In the genomic region with DNA sequence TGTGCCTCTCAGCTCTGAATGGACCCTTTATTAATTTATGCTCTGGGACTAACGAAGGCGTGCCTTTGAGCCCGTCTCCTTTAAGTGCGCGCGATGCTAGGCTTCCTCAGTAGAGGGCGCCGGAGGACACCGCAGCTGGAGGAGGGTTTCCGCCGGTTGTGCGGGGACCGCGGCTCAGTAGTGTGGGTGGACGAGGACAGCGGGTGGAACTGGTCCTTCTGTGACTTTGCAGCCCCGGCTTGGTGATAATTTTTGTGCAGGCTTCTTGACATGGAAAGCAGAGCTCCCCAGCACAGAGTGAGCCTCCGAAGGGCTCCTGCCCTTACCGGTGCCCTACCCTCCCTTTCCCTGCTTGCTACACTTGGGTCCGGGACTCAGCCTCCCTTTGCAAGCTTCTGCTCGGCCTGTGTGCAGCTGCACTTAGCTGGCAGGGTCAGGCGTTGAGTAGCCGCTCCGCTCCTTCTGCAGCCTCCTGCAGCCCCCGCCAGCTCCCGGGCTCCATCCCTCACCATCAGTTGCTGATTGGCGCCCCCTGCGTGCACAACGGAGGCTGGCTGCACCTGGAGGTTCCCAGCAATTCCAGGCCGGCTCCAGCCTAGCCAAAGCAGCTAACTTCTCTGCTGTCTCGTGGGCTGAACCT, we compare ENCODE assay signal across 8 cellular contexts. TPM values are rescaled to one million over a fixed set of nuclear protein-coding genes. Genes with fewer than 3 reads are reported as not detected.
DNase-seq lines count a peak whose midpoint lies in the region; ATAC-seq, FAIRE-seq and TF ChIP-seq lines count a peak whose summit lies in the region.

No MANE protein-coding gene starts in this region.

- H4K20me1 ChIP-seq in SU-DHL-6 (ENCODE audit: low read depth, low read length) = no peaks in the 10 kb centered on the region

- no peak for FAIRE-seq in pancreas (lab: Jason Lieb, UNC)

- H3K27me3 ChIP-seq in GM06990 (replicated peaks; ENCODE audit: control insufficient read depth, insufficient read depth, low read length) (no peaks in the 10 kb centered on the region; the same call in 1 of the 2 replicates), MG63 (no peaks in the 10 kb centered on the region), SU-DHL-6 (ENCODE audit: low read length) (no peaks in the 10 kb centered on the region; the same call in 1 of the 2 replicates), pancreas (no peaks in the 10 kb centered on the region), thyroid gland (no peaks in the 10 kb centered on the region)

- H3K9me3 ChIP-seq in MG63 (0 out of 2 replicates have a peak, but pooled peaks cover 2% of the 10 kb centered on the region), SU-DHL-6 (ENCODE audit: insufficient read depth, low read length) (no peaks in the 10 kb centered on the region), pancreas (no peaks in the 10 kb centered on the region), thyroid gland (no peaks in the 10 kb centered on the region)

- H3K36me3 ChIP-seq in GM06990 (ENCODE audit: control insufficient read depth, insufficient read depth, low read length) = no peaks in the 10 kb centered on the region
- no peaks in the 10 kb centered on the region for H3K36me3 ChIP-seq in MG63
- no peaks in the 10 kb centered on the region for H3K36me3 ChIP-seq in SU-DHL-6 (ENCODE audit: low read length)
- H3K36me3 ChIP-seq in pancreas = no peaks in the 10 kb centered on the region
- H3K36me3 ChIP-seq in thyroid gland = no peaks in the 10 kb centered on the region

- no peaks in the 10 kb centered on the region for H3K79me2 ChIP-seq in SU-DHL-6 (ENCODE audit: insufficient read depth, low read length)

- DNase-seq in GM06990 (ENCODE audit: extremely low read depth, insufficient read length) (peak; percentile 64), HCEC 1CT (peak; percentile 55), MG63 (peak; percentile 39), cardiac septum (ENCODE audit: low spot score) (peak; percentile 92), pancreas (peak; percentile 60 to 92 (median 79)), thyroid gland (peak; percentile 69 to 79)
- peak; percentile 54 for DNase-seq in activated naive CD8-positive, alpha-beta T cell treated with anti-CD3 and anti-CD28 coated beads, Interleukin-2, amount 50 U/mL, for 16 hours (ENCODE audit: low read depth, low spot score)

- H3F3A ChIP-seq in SU-DHL-6 (ENCODE audit: insufficient read depth) = no peaks in the 10 kb centered on the region

- peak overlapping the region; percentile 47; the same call in 1 of the 2 replicates for H3K9ac ChIP-seq in SU-DHL-6 (ENCODE audit: low read length)

- WGBS in pancreas, 2 donors = 1% methylated on average over 31 of the region's 31 CpGs
- 1 to 4% methylated on average over 28 to 30 of the region's 31 CpGs for WGBS in thyroid gland, 2 donors

- peak overlapping the region; percentile 61 for H3K4me3 ChIP-seq in GM06990 (replicated peaks; ENCODE audit: low read depth, low read length)
- H3K4me3 ChIP-seq in MG63 = no peak overlapping the region
- H3K4me3 ChIP-seq in SU-DHL-6 (ENCODE audit: insufficient read depth, low read length, poor library complexity, severe bottlenecking) = peak overlapping the region; percentile 52
- H3K4me3 ChIP-seq in pancreas = peak overlapping the region; percentile 18 to 58 (median 43)
- peak overlapping the region in 2 of 3 donors; percentile 17 to 39 for H3K4me3 ChIP-seq in thyroid gland (replicated peaks in 1 of 3)

- TF ChIP-seq POLR2A in thyroid gland (IDR thresholded peaks at IDR 0.05) = no peak

- peak; percentile 97 for TF ChIP-seq CTCF in GM06990 (IDR thresholded peaks at IDR 0.05; ENCODE audit: insufficient read depth, low read length, poor library complexity, severe bottlenecking)
- TF ChIP-seq CTCF in SU-DHL-6 (IDR thresholded peaks at IDR 0.05; ENCODE audit: insufficient read depth, low read length, poor library complexity, severe bottlenecking) = peak; percentile 84
- TF ChIP-seq CTCF in pancreas (IDR thresholded peaks at IDR 0.05) = peak; percentile 41 to 76 (median 72)
- TF ChIP-seq CTCF in thyroid gland (IDR thresholded peaks at IDR 0.05) = peak; percentile 49 to 87 (median 62)

- peak overlapping the region; percentile 88 for H2AFZ ChIP-seq in SU-DHL-6 (ENCODE audit: low read depth, low read length, severe bottlenecking)

- H3K27ac ChIP-seq in SU-DHL-6 (ENCODE audit: low read depth, low read length) (no peak overlapping the region), pancreas (no peak overlapping the region), thyroid gland (no peak overlapping the region)

- no peaks in the 10 kb centered on the region for H3K9me2 ChIP-seq in SU-DHL-6 (replicated peaks; ENCODE audit: insufficient read depth, low read length)

- intact Hi-C loops in cardiac septum (cut with DNase I) = loop anchor here (10.0 kb wide), 1 partner anchor 311 kb away; no protein-coding TSS in a partner anchor
- intact Hi-C loops in pancreas (cut with DNase I) = no loop called here
- intact Hi-C loops in thyroid gland (cut with DNase I) = no loop called here

- peak; percentile 94 to 98 (median 98) for ATAC-seq in pancreas

- peak overlapping the region; percentile 70 for H3K4me2 ChIP-seq in SU-DHL-6 (ENCODE audit: low read depth, low read length, poor library complexity, severe bottlenecking)

- H3K4me1 ChIP-seq in pancreas = peaks cover 0 to 5% (median 0%) of the 10 kb centered on the region in 3 donors
- no peaks in the 10 kb centered on the region for H3K4me1 ChIP-seq in thyroid gland

RNA-seq across cellular contexts. Expression of a gene that starts 26.8 kb away (rescaled TPM):
- 4.1 and 11.3 TPM in 2 replicates for total RNA-seq in MG63 (2014; rRNA removed; shearing (Covaris generic); ENCODE audit: low replicate concordance)
- 23.6 TPM for total RNA-seq in cardiac septum
- 10 to 100 TPM in 4 of 6 donors, 1 to 10 TPM in 2; 8.4 to 18.4 (median 12.1) TPM for total RNA-seq in pancreas
- polyA plus RNA-seq in pancreas = 1 to 10 TPM; 6.5 to 9.3 TPM
- 10 to 100 TPM; 36.9 to 74.1 (median 49.6) TPM for total RNA-seq in thyroid gland

Comparison
In these comparisons a context has a peak if more than half of its experiments do, and no peak if none do; other contexts are left out.
1. DNase-seq: peak in every context shown above with its lines; median percentile 92 in cardiac septum; 79 in pancreas; 74 in thyroid gland; 64 in GM06990; 55 in HCEC 1CT; 54 in activated naive CD8-positive, alpha-beta T cell treated with anti-CD3 and anti-CD28 coated beads, Interleukin-2, amount 50 U/mL, for 16 hours; 39 in MG63.